Comparison of ENCODE assay signal across 8 cellular contexts in the genomic region with DNA sequence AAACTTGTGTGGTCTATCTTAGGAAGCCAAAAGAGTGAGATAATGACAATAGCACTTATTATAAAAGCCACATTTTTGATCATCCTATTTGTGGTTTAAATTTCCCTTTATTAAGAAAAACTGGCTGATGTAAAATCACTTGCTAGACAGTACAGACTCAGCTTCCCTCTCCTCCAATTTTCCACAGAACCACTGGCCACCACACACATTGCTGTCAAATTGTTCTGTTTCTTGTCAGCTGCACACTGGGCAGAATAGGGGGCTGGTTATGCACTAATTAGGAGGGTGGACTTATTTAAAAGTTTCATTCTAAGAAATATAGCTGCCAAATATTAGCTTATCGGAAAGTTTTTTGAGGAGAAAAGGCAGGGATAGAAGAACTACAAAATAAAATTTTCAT.
"Had no signal": no experiment of that assay in that cellular context is flagged by ENCODE, and none has a peak within 500 bp of the region (broad histone marks: within the 10 kb centered on the region; RNA-seq: fewer than 3 reads in every experiment).

No MANE protein-coding gene starts in this region.

- H3K9me3 ChIP-seq: HAP-1 had no signal

- DNase-seq: GM23248, GOT3, H7, HFFc6 had no signal

- H3K4me3 ChIP-seq: GM23248, HAP-1 had no signal

- H3K36me3 ChIP-seq: HAP-1 had no signal

- ATAC-seq: HCT116, HepG2 had no signal

- H3K27ac ChIP-seq: GM23248, HL-60 had no signal
